15 cellular contexts compared by ENCODE assay signal in genomic region chr2:68768951-68769350, GRCh38. TPM values are rescaled to one million over a fixed set of nuclear protein-coding genes. Genes with fewer than 3 reads are reported as not detected.
DNase-seq lines count a peak whose midpoint lies in the region; ATAC-seq and TF ChIP-seq lines count a peak whose summit lies in the region.
"Had no signal": no experiment of that assay in that cellular context is flagged by ENCODE, and none has a peak within 500 bp of the region (broad histone marks: within the 10 kb centered on the region; RNA-seq: fewer than 3 reads in every experiment).

No MANE protein-coding gene starts in this region.

- POLR2A ChIA-PET in naive thymus-derived CD8-positive, alpha-beta T cell (lab: Charles Lee), result interaction anchor here (0.8 to 11.8 kb wide), 5 partner anchors 13 to 302 kb away, joined by 5 to 281 read pairs (median 20); partner anchors contain the start of genes APLF and FBXO48

- peak overlapping the region; percentile 15 to 93 (median 89) for H3K27ac Mint-ChIP-seq in CD14-positive monocyte
- H3K27ac Mint-ChIP-seq in activated T-helper 2 cell treated with anti-CD3 and anti-CD28 coated beads, Interferon-gamma antibody, Interleukin-2, Interleukin-4, amounts not matched to agents 10 μg/mL and 5 μg/mL and 100 μg/mL, durations not matched to agents 14 hours and 24 hours and 36 hours, result peak overlapping the region; percentile 65
- peak overlapping the region; percentile 95 to 100 (median 99) for H3K27ac Mint-ChIP-seq in naive thymus-derived CD8-positive, alpha-beta T cell
- H3K27ac Mint-ChIP-seq: type B pancreatic cell had no signal

- H3K9me3 Mint-ChIP-seq in CD14-positive monocyte, result peaks cover 0 to 4% (median 0%) of the 10 kb centered on the region in 7 donors
- no peaks in the 10 kb centered on the region for H3K9me3 Mint-ChIP-seq in activated T-helper 2 cell treated with anti-CD3 and anti-CD28 coated beads, Interferon-gamma antibody, Interleukin-2, Interleukin-4, amounts not matched to agents 10 μg/mL and 5 μg/mL and 100 μg/mL, durations not matched to agents 14 hours and 24 hours and 36 hours
- H3K9me3 Mint-ChIP-seq in naive thymus-derived CD8-positive, alpha-beta T cell, result no peaks in the 10 kb centered on the region
- H3K9me3 Mint-ChIP-seq: type B pancreatic cell had no signal

- H3K4me1 Mint-ChIP-seq in CD14-positive monocyte, result peaks cover 98% of the 10 kb centered on the region
- peaks cover 98% of the 10 kb centered on the region for H3K4me1 Mint-ChIP-seq in activated T-helper 2 cell treated with anti-CD3 and anti-CD28 coated beads, Interferon-gamma antibody, Interleukin-2, Interleukin-4, amounts not matched to agents 10 μg/mL and 5 μg/mL and 100 μg/mL, durations not matched to agents 14 hours and 24 hours and 36 hours (ENCODE audit: low read depth)
- peaks cover 73 to 100% (median 99%) of the 10 kb centered on the region in 4 donors for H3K4me1 Mint-ChIP-seq in naive thymus-derived CD8-positive, alpha-beta T cell

- H3K36me3 Mint-ChIP-seq in CD14-positive monocyte, result peaks cover 17 to 23% of the 10 kb centered on the region in 2 donors
- H3K36me3 Mint-ChIP-seq in activated T-helper 2 cell treated with anti-CD3 and anti-CD28 coated beads, Interferon-gamma antibody, Interleukin-2, Interleukin-4, amounts not matched to agents 10 μg/mL and 5 μg/mL and 100 μg/mL, durations not matched to agents 14 hours and 24 hours and 36 hours (ENCODE audit: low read depth), result peaks cover 41% of the 10 kb centered on the region
- H3K36me3 Mint-ChIP-seq in naive thymus-derived CD8-positive, alpha-beta T cell, result peaks cover 0 to 3% (median 0%) of the 10 kb centered on the region in 3 donors
- H3K36me3 Mint-ChIP-seq: type B pancreatic cell had no signal

- no peak overlapping the region for H3K4me3 ChIP-seq in HL-60 (replicated peaks; ENCODE audit: insufficient read depth, low read length)
- H3K4me3 ChIP-seq: mucosa of descending colon, psoas muscle had no signal

- DNase-seq in CD14-positive monocyte (ENCODE audit: low spot score), result no peak
- DNase-seq in HL-60 (ENCODE audit: low read depth in 1 of 2, low spot score in 1 of 2), result no peak
- DNase-seq in activated T-helper 2 cell treated with anti-CD3 and anti-CD28 coated beads, Interferon-gamma antibody, Interleukin-2, Interleukin-4, amounts not matched to agents 10 μg/mL and 5 μg/mL and 100 μg/mL, durations not matched to agents 14 hours and 24 hours and 36 hours (ENCODE audit: low spot score), result no peak
- DNase-seq in naive thymus-derived CD8-positive, alpha-beta T cell, result no peak
- no peak for DNase-seq in GM03348 (ENCODE audit: low spot score)
- no peak for DNase-seq in NCI-H128 (lab: John Stamatoyannopoulos, UW; ENCODE audit: unreplicated experiment)
- DNase-seq: erythroblast, GDM1, glutamatergic neuron, mucosa of descending colon, NCI-H1105 treated with DMSO at 0.1 percent for 48 hours, NCI-H510A, psoas muscle had no signal

- no peak for TF ChIP-seq CTCF in CD14-positive monocyte (IDR thresholded peaks at IDR 0.05)
- TF ChIP-seq CTCF in HL-60 (IDR thresholded peaks at IDR 0.05; ENCODE audit: insufficient read depth, low read length), result no peak

- no peaks in the 10 kb centered on the region for H3K27me3 ChIP-seq in HL-60 (ENCODE audit: insufficient read depth, poor library complexity, severe bottlenecking)

- ATAC-seq in naive thymus-derived CD8-positive, alpha-beta T cell, result no peak
- no peak for ATAC-seq in GM19023 (IDR thresholded peaks at IDR 0.05; ENCODE audit: unreplicated experiment)
- ATAC-seq: mucosa of descending colon, psoas muscle had no signal

- H3K4me3 Mint-ChIP-seq in CD14-positive monocyte, result no peak overlapping the region
- H3K4me3 Mint-ChIP-seq in activated T-helper 2 cell treated with anti-CD3 and anti-CD28 coated beads, Interferon-gamma antibody, Interleukin-2, Interleukin-4, amounts not matched to agents 10 μg/mL and 5 μg/mL and 100 μg/mL, durations not matched to agents 14 hours and 24 hours and 36 hours (ENCODE audit: low read depth), result peak overlapping the region; percentile 51
- H3K4me3 Mint-ChIP-seq in naive thymus-derived CD8-positive, alpha-beta T cell, result peak overlapping the region; percentile 69 to 94 (median 89)
- H3K4me3 Mint-ChIP-seq: type B pancreatic cell had no signal

- H3K27ac ChIP-seq in HL-60 (replicated peaks), result peak overlapping the region; percentile 87
- H3K27ac ChIP-seq: psoas muscle had no signal

- intact Hi-C loops in CD14-positive monocyte (cut with micrococcal nuclease), result loop anchor here in 1 of 2 donors (5.0 kb wide), 1 partner anchor 38 kb away; no protein-coding TSS in a partner anchor
- intact Hi-C loops in activated T-helper 2 cell treated with anti-CD3 and anti-CD28 coated beads, Interferon-gamma antibody, Interleukin-2, Interleukin-4, amounts not matched to agents 10 μg/mL and 5 μg/mL and 100 μg/mL, durations not matched to agents 14 hours and 24 hours and 36 hours (cut with micrococcal nuclease), result loop anchor here (5.0 kb wide), 1 partner anchor 117 kb away; no protein-coding TSS in a partner anchor

- H3K27me3 Mint-ChIP-seq in CD14-positive monocyte (ENCODE audit: low read depth in 3 of 3), result no peaks in the 10 kb centered on the region
- no peaks in the 10 kb centered on the region for H3K27me3 Mint-ChIP-seq in activated T-helper 2 cell treated with anti-CD3 and anti-CD28 coated beads, Interferon-gamma antibody, Interleukin-2, Interleukin-4, amounts not matched to agents 10 μg/mL and 5 μg/mL and 100 μg/mL, durations not matched to agents 14 hours and 24 hours and 36 hours (ENCODE audit: low read depth)
- no peaks in the 10 kb centered on the region for H3K27me3 Mint-ChIP-seq in naive thymus-derived CD8-positive, alpha-beta T cell
- H3K27me3 Mint-ChIP-seq: type B pancreatic cell had no signal

RNA-seq across cellular contexts. Expression of gene ARHGAP25, which starts 34.3 kb away (rescaled TPM):
- 10 to 100 TPM; 20.8 to 36.3 TPM for polyA plus RNA-seq in CD14-positive monocyte
- total RNA-seq in activated T-helper 2 cell treated with anti-CD3 and anti-CD28 coated beads, Interferon-gamma antibody, Interleukin-2, Interleukin-4, amounts not matched to agents 10 μg/mL and 5 μg/mL and 100 μg/mL, durations not matched to agents 14 hours and 24 hours and 36 hours, result 39.9 and 41.3 TPM in 2 replicates
- total RNA-seq in naive thymus-derived CD8-positive, alpha-beta T cell, result 100 to 1,000 TPM; 124 TPM
- polyA plus RNA-seq in naive thymus-derived CD8-positive, alpha-beta T cell, result 100 to 1,000 TPM in 1 of 3 donors, 10 to 100 TPM in 2; 76.5 to 104 (median 95.4) TPM

Comparison
In these comparisons a context has a peak if more than half of its experiments do, and no peak if none do; other contexts are left out.
1. H3K4me3 Mint-ChIP-seq: peak in activated T-helper 2 cell treated with anti-CD3 and anti-CD28 coated beads, Interferon-gamma antibody, Interleukin-2, Interleukin-4, amounts not matched to agents 10 μg/mL and 5 μg/mL and 100 μg/mL, durations not matched to agents 14 hours and 24 hours and 36 hours (single experiment) and naive thymus-derived CD8-positive, alpha-beta T cell (10 of 10); none in CD14-positive monocyte (0 of 2).
2. Peak in every context shown above with its lines, with median percentiles within 50 percentile points of each other: H3K27ac Mint-ChIP-seq.